ENCODE assay signal across 1 cellular context in the genomic region with DNA sequence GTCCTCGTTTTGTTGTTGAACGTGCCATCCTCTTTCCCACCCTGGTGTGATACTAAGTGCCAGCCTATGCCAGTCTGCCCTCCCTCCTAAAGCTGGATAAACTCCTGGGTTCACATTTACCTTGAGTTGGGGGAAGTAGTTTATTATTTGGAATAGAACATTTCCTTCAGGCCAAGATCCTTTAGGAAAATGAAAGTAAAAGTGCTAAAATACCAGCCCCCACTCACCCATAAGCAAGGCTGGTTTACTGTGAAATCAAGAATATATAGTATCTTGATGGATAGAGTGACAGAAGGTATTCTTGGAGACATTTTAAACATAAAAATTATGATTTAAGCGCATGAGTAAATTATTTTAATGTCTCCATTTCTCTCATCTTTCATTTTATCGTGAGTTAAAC.
TF ChIP-seq lines count a peak whose summit lies in the region.

No MANE protein-coding gene starts in this region.

TF ChIP-seq in WTC11, 78 proteins besides CTCF, POLR2A, EP300 and RAD21 (continued from another document):
- TF ChIP-seq, protein P1, sequence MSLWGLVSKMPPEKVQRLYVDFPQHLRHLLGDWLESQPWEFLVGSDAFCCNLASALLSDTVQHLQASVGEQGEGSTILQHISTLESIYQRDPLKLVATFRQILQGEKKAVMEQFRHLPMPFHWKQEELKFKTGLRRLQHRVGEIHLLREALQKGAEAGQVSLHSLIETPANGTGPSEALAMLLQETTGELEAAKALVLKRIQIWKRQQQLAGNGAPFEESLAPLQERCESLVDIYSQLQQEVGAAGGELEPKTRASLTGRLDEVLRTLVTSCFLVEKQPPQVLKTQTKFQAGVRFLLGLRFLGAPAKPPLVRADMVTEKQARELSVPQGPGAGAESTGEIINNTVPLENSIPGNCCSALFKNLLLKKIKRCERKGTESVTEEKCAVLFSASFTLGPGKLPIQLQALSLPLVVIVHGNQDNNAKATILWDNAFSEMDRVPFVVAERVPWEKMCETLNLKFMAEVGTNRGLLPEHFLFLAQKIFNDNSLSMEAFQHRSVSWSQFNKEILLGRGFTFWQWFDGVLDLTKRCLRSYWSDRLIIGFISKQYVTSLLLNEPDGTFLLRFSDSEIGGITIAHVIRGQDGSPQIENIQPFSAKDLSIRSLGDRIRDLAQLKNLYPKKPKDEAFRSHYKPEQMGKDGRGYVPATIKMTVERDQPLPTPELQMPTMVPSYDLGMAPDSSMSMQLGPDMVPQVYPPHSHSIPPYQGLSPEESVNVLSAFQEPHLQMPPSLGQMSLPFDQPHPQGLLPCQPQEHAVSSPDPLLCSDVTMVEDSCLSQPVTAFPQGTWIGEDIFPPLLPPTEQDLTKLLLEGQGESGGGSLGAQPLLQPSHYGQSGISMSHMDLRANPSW (CRISPR knock-in tag; conservative IDR thresholded peaks at IDR 0.05; ENCODE audit: low read depth) = no peak
- TF ChIP-seq ATF2 (CRISPR knock-in tag; IDR thresholded peaks at IDR 0.05; ENCODE audit: borderline replicate concordance, low read depth) (no peak), ETV6 (CRISPR knock-in tag; IDR thresholded peaks at IDR 0.05) (no peak), NFE2L1 (CRISPR knock-in tag; IDR thresholded peaks at IDR 0.05) (no peak), USF1 (CRISPR knock-in tag; IDR thresholded peaks at IDR 0.05) (no peak), ZNF512 (CRISPR knock-in tag; IDR thresholded peaks at IDR 0.05; ENCODE audit: borderline replicate concordance) (no peak), ZNF416 (CRISPR knock-in tag; IDR thresholded peaks at IDR 0.05) (no peak), FOXK1 (CRISPR knock-in tag; IDR thresholded peaks at IDR 0.05) (no peak)
- TF ChIP-seq, protein P2, sequence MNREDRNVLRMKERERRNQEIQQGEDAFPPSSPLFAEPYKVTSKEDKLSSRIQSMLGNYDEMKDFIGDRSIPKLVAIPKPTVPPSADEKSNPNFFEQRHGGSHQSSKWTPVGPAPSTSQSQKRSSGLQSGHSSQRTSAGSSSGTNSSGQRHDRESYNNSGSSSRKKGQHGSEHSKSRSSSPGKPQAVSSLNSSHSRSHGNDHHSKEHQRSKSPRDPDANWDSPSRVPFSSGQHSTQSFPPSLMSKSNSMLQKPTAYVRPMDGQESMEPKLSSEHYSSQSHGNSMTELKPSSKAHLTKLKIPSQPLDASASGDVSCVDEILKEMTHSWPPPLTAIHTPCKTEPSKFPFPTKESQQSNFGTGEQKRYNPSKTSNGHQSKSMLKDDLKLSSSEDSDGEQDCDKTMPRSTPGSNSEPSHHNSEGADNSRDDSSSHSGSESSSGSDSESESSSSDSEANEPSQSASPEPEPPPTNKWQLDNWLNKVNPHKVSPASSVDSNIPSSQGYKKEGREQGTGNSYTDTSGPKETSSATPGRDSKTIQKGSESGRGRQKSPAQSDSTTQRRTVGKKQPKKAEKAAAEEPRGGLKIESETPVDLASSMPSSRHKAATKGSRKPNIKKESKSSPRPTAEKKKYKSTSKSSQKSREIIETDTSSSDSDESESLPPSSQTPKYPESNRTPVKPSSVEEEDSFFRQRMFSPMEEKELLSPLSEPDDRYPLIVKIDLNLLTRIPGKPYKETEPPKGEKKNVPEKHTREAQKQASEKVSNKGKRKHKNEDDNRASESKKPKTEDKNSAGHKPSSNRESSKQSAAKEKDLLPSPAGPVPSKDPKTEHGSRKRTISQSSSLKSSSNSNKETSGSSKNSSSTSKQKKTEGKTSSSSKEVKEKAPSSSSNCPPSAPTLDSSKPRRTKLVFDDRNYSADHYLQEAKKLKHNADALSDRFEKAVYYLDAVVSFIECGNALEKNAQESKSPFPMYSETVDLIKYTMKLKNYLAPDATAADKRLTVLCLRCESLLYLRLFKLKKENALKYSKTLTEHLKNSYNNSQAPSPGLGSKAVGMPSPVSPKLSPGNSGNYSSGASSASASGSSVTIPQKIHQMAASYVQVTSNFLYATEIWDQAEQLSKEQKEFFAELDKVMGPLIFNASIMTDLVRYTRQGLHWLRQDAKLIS (CRISPR knock-in tag; IDR thresholded peaks at IDR 0.05; ENCODE audit: borderline replicate concordance) = no peak
TF ChIP-seq in WTC11: peak in this region for 0.
